In the genomic region with DNA sequence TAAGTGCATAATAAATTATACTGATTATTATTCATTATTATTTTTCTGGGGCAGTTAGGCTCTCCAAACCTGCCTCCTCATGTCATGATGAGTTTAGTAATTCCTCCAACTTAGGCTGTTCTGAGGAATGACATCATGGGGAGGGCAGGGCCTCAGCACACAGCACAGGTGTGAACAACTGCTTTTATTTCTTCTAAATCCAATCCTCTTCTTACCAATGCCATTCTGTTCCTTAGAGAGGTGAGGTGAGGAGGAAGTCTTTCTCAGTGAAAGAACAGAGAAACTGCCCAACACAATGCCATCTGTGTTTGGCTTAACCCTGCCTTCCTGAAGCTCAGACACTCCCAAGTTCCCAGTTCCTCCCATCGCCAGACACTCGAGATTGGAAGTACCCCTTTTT, we compare ENCODE assay signal across 15 cellular contexts. TPM values are rescaled to one million over a fixed set of nuclear protein-coding genes. Genes with fewer than 3 reads are reported as not detected.
A peak's percentile ranks its signal among the peaks of the same experiment; 100 is the strongest.
DNase-seq lines count a peak whose midpoint lies in the region; ATAC-seq and TF ChIP-seq lines count a peak whose summit lies in the region.
"Had no signal": no experiment of that assay in that cellular context is flagged by ENCODE, and none has a peak within 500 bp of the region (broad histone marks: within the 10 kb centered on the region; RNA-seq: fewer than 3 reads in every experiment).

No MANE protein-coding gene starts in this region.

- H3K27me3 Mint-ChIP-seq in chondrocyte (ENCODE audit: low read depth): no peaks in the 10 kb centered on the region

- no peak overlapping the region for H3K4me3 Mint-ChIP-seq in chondrocyte (ENCODE audit: unreplicated experiment)

- no peak overlapping the region for H4K8ac ChIP-seq in mesenchymal stem cell (ENCODE audit: low read length)

- no peak overlapping the region for H2BK15ac ChIP-seq in mesenchymal stem cell (ENCODE audit: low read depth, poor library complexity, severe bottlenecking)

- no peak overlapping the region for H3K23ac ChIP-seq in mesenchymal stem cell (ENCODE audit: low read length in 2 of 2)

- no peak overlapping the region for H2BK120ac ChIP-seq in mesenchymal stem cell (ENCODE audit: low read depth, low read length)

- H3K14ac ChIP-seq in mesenchymal stem cell (ENCODE audit: low read length in 2 of 2): no peak overlapping the region

- H3K36me3 ChIP-seq in mesenchymal stem cell (ENCODE audit: control insufficient read depth in 1 of 2, insufficient read depth in 2 of 2, low read depth in 1 of 2, low read length in 2 of 2) (peaks cover 34 to 45% of the 10 kb centered on the region in 2 experiments), stomach (peaks cover 12 to 33% (median 28%) of the 10 kb centered on the region in 4 donors)

- no peak overlapping the region for H3K18ac ChIP-seq in mesenchymal stem cell (ENCODE audit: low read depth in 1 of 2, low read length in 2 of 2)

- H2AFZ ChIP-seq in mesenchymal stem cell (ENCODE audit: low read depth, low read length): no peak overlapping the region

- no peak for TF ChIP-seq CTCF in chondrocyte (IDR thresholded peaks at IDR 0.05)
- TF ChIP-seq CTCF in stomach (IDR thresholded peaks at IDR 0.05): no peak

- H3K9me3 ChIP-seq in mesenchymal stem cell (ENCODE audit: control insufficient read depth, low read length) (no peaks in the 10 kb centered on the region), stomach (no peaks in the 10 kb centered on the region)
- H3K9me3 ChIP-seq: BLaER1 treated with 17β-estradiol and CSF1 and Interleukin-3, amounts not matched to agents 10 nM and 100 nM; left lung had no signal

- peak overlapping the region; percentile 28 for H3K27ac Mint-ChIP-seq in chondrocyte (ENCODE audit: unreplicated experiment)

- H3K4me1 Mint-ChIP-seq in chondrocyte (ENCODE audit: low read depth): peaks cover 49% of the 10 kb centered on the region

- peaks cover 27% of the 10 kb centered on the region for H3K36me3 Mint-ChIP-seq in chondrocyte (ENCODE audit: low read depth)

- H3K9ac ChIP-seq in mesenchymal stem cell (ENCODE audit: low read length): peak overlapping the region; percentile 25

- 66% methylated on average over 2 of the region's 2 CpGs for WGBS in mesenchymal stem cell
- 21 to 37% (median 23%) methylated on average over 2 of the region's 2 CpGs for WGBS in stomach, 5 donors

- peak overlapping the region; percentile 23 for H2AK5ac ChIP-seq in mesenchymal stem cell (ENCODE audit: low read length, severe bottlenecking)

- no peak overlapping the region for H4K91ac ChIP-seq in mesenchymal stem cell (ENCODE audit: low read length)

- no peak overlapping the region for H3K4ac ChIP-seq in mesenchymal stem cell (ENCODE audit: low read depth in 1 of 2, low read length in 2 of 2)

- no peak overlapping the region for H3K4me3 ChIP-seq in mesenchymal stem cell (ENCODE audit: insufficient read depth in 1 of 2, low read depth in 1 of 2, low read length in 2 of 2)
- H3K4me3 ChIP-seq in stomach: no peak overlapping the region
- H3K4me3 ChIP-seq: BLaER1 treated with 17β-estradiol and CSF1 and Interleukin-3, amounts not matched to agents 10 nM and 100 nM; left lung had no signal

- no peaks in the 10 kb centered on the region for H3K27me3 ChIP-seq in mesenchymal stem cell (ENCODE audit: control insufficient read depth in 1 of 2, insufficient read depth in 1 of 2, low read length in 2 of 2)
- no peaks in the 10 kb centered on the region for H3K27me3 ChIP-seq in stomach
- H3K27me3 ChIP-seq: BLaER1 treated with 17β-estradiol and CSF1 and Interleukin-3, amounts not matched to agents 10 nM and 100 nM; left lung had no signal

- no peak overlapping the region for H2BK5ac ChIP-seq in mesenchymal stem cell (ENCODE audit: low read depth, low read length, poor library complexity, severe bottlenecking)

- no peaks in the 10 kb centered on the region for H3K9me3 Mint-ChIP-seq in chondrocyte (ENCODE audit: low read depth)

- peaks cover 30% of the 10 kb centered on the region for H3K79me1 ChIP-seq in mesenchymal stem cell (replicated peaks; ENCODE audit: low read length, poor library complexity, severe bottlenecking)

- peak; percentile 22 for DNase-seq in SK-MEL-5 (ENCODE audit: low read depth, low spot score)
- DNase-seq in chondrocyte (ENCODE audit: low spot score): no peak
- no peak for DNase-seq in mesenchymal stem cell
- DNase-seq in stomach: no peak
- DNase-seq in stimulated activated CD4-positive, alpha-beta T cell treated with anti-CD3 and anti-CD28 coated beads, Interleukin-4, amount 100 ng/mL, for 24 hours: no peak
- no peak for DNase-seq in DMS114 treated with DMSO at 0.1 percent for 48 hours (lab: John Stamatoyannopoulos, UW; ENCODE audit: unreplicated experiment)
- no peak for DNase-seq in HuH-7 (ENCODE audit: low spot score)
- DNase-seq: activated CD4-positive, alpha-beta T cell treated with anti-CD3 and anti-CD28 coated beads for 1 hour; amniotic stem cell; DMS79 treated with DMSO at 0.1 percent for 48 hours; effector CD8-positive, alpha-beta T cell; left lung; NCI-H2227 treated with DMSO at 0.1 percent for 48 hours had no signal

- H3K27ac ChIP-seq in mesenchymal stem cell (ENCODE audit: low read length, poor library complexity, severe bottlenecking) (no peak overlapping the region), stomach (peak overlapping the region in 4 of 5 donors; percentile 39 to 86 (median 71))

- TF ChIP-seq POLR2A in stomach (IDR thresholded peaks at IDR 0.05): no peak

- H2BK12ac ChIP-seq in mesenchymal stem cell (ENCODE audit: low read length in 2 of 2): peak overlapping the region in 1 of 2 experiments; percentile 40

- no peak for TF ChIP-seq EP300 in stomach (IDR thresholded peaks at IDR 0.05)

- no peak overlapping the region for H3K4me2 ChIP-seq in mesenchymal stem cell (ENCODE audit: low read length, poor library complexity, severe bottlenecking)

- intact Hi-C loops in stomach (cut with DNase I; ENCODE audit: low total_unique reads): no loop called here

- no peak for ATAC-seq in HG02840 (IDR thresholded peaks at IDR 0.05; ENCODE audit: low FRiP score, unreplicated experiment)
- ATAC-seq: left lung had no signal

- H3K4me1 ChIP-seq in mesenchymal stem cell (ENCODE audit: control insufficient read depth, insufficient read depth, low read depth, low read length) (peaks cover 44% of the 10 kb centered on the region), stomach (peaks cover 22 to 50% (median 41%) of the 10 kb centered on the region in 4 donors)

- in situ Hi-C loops in SK-MEL-5 (cut with HindIII; ENCODE audit: low pct_unique_long_range_greater_than_20kb, low sequenced_read_pairs): no loop called here

RNA-seq across cellular contexts. Expression of gene WASF2, which starts 45.4 kb away (rescaled TPM):
- 9.7 and 11.0 TPM in 2 replicates for total RNA-seq in SK-MEL-5 (2014; rRNA removed; shearing (Covaris generic))
- 44.4 and 54.5 TPM in 2 replicates for polyA plus RNA-seq in SK-MEL-5 (2015; cell fraction: cytosol; rRNA removed)
- polyA plus RNA-seq in SK-MEL-5 (2015; cell fraction: nucleus; rRNA removed): 14.4 and 22.1 TPM in 2 replicates
- total RNA-seq in chondrocyte: 114 to 136 TPM (median 128 TPM) in 3 replicates
- polyA plus RNA-seq in mesenchymal stem cell (2013, experiment 1 of 2): 68.4 TPM
- polyA plus RNA-seq in mesenchymal stem cell (2013, experiment 2 of 2): 68.6 TPM
- total RNA-seq in stomach: 10 to 100 TPM; 47.0 to 82.1 (median 65.3) TPM
- 10 to 100 TPM; 24.7 to 31.9 (median 25.7) TPM for polyA plus RNA-seq in stomach
